Comparison of ENCODE assay signal across 14 cellular contexts in genomic region chr4:161829631-161830030, GRCh38.
"Had no signal": no experiment of that assay in that cellular context is flagged by ENCODE, and none has a peak within 500 bp of the region (broad histone marks: within the 10 kb centered on the region; RNA-seq: fewer than 3 reads in every experiment).

No MANE protein-coding gene starts in this region.

- DNase-seq: activated B cell treated with CpG ODN at 0.5 μM for 24 hours; activated CD4-positive, alpha-beta T cell treated with anti-CD3 and anti-CD28 coated beads for 48 hours; activated CD8-positive, alpha-beta memory T cell treated with anti-CD3 and anti-CD28 coated beads, Interleukin-2, amount 50 U/mL, for 48 hours; activated gamma-delta T cell treated with Interleukin-2 at 50 U/mL for 16 hours; activated naive CD8-positive, alpha-beta T cell treated with anti-CD3 and anti-CD28 coated beads, Interleukin-2, amount 10 ng/mL, durations not matched to agents 7 days and 5 days; effector memory CD4-positive, alpha-beta T cell; islet precursor cell; midbrain; pancreas; stimulated activated CD4-positive, alpha-beta T cell treated with anti-CD3 and anti-CD28 coated beads, Interleukin-12 subunit alpha, Interleukin-12 subunit beta, amount 100 ng/mL, for 4 hours; stimulated activated CD4-positive, alpha-beta T cell treated with anti-CD3 and anti-CD28 coated beads, Interleukin-2, amount 100 ng/mL, for 24 hours; stomach; testis; upper lobe of right lung had no signal
